ENCODE assay signal across 21 cellular contexts in genomic region chr20:46828471-46828870, GRCh38.
DNase-seq lines count a peak whose midpoint lies in the region; ATAC-seq, FAIRE-seq and TF ChIP-seq lines count a peak whose summit lies in the region.
"Had no signal": no experiment of that assay in that cellular context is flagged by ENCODE, and none has a peak within 500 bp of the region (broad histone marks: within the 10 kb centered on the region; RNA-seq: fewer than 3 reads in every experiment).

No MANE protein-coding gene starts in this region.

- no peak overlapping the region for H3K27ac ChIP-seq in mammary epithelial cell (ENCODE audit: insufficient read depth, low read depth, low read length)
- H3K27ac ChIP-seq in breast epithelium = no peak overlapping the region
- H3K27ac ChIP-seq: esophagus muscularis mucosa, right lobe of liver had no signal

- WGBS in mammary epithelial cell (ENCODE audit: low coverage, missing lambda C conversion rate) = 89% methylated on average over 2 of the region's 2 CpGs

- no peak overlapping the region for H3K4me2 ChIP-seq in mammary epithelial cell (ENCODE audit: insufficient read depth, low read depth, low read length)

- H3K4me3 Mint-ChIP-seq in activated CD4-positive, alpha-beta memory T cell treated with anti-CD3 and anti-CD28 coated beads, Interleukin-2, amount 10 ng/mL, durations not matched to agents 7 days and 5 days = no peak overlapping the region
- H3K4me3 Mint-ChIP-seq: activated CD4-positive, alpha-beta T cell treated with anti-CD3 and anti-CD28 coated beads, Interleukin-2, amount 10 ng/mL, durations not matched to agents 7 days and 5 days; activated naive CD4-positive, alpha-beta T cell treated with anti-CD3 and anti-CD28 coated beads for 36 hours; CD8-positive, alpha-beta memory T cell had no signal

- no TSS peak for BruUV-seq in mammary epithelial cell (replicated peaks; lab: Mats Ljungman, UMichigan)

- H2AFZ ChIP-seq in mammary epithelial cell (ENCODE audit: low read depth, low read length) = no peak overlapping the region

- intact Hi-C loops in mammary epithelial cell (cut with micrococcal nuclease) (no loop called here), breast epithelium (cut with DNase I; ENCODE audit: low total_unique reads) (no loop called here)

- CTCF ChIA-PET in mammary epithelial cell (lab: Charles Lee; ENCODE audit: low non-redundant PET) = no interaction called here
- CTCF ChIA-PET in activated CD4-positive, alpha-beta memory T cell treated with anti-CD3 and anti-CD28 coated beads, Interleukin-2, amount 10 ng/mL, durations not matched to agents 7 days and 5 days (lab: Charles Lee) = no interaction called here

- H3K27me3 ChIP-seq in mammary epithelial cell (ENCODE audit: insufficient read depth, low read length) = peaks cover 2% of the 10 kb centered on the region
- no peaks in the 10 kb centered on the region for H3K27me3 ChIP-seq in breast epithelium
- H3K27me3 ChIP-seq in adipocyte (replicated peaks; ENCODE audit: control insufficient read depth, insufficient read depth, low read length) = no peaks in the 10 kb centered on the region
- H3K27me3 ChIP-seq: right lobe of liver had no signal

- ATAC-seq in GM19035 (IDR thresholded peaks at IDR 0.05; ENCODE audit: unreplicated experiment) = no peak
- ATAC-seq: left colon, mucosa of descending colon, right lobe of liver had no signal

- POLR2A ChIA-PET in activated CD4-positive, alpha-beta memory T cell treated with anti-CD3 and anti-CD28 coated beads, Interleukin-2, amount 10 ng/mL, durations not matched to agents 7 days and 5 days (lab: Charles Lee) = no interaction called here

- peaks cover 23% of the 10 kb centered on the region for H3K27me3 Mint-ChIP-seq in activated CD4-positive, alpha-beta memory T cell treated with anti-CD3 and anti-CD28 coated beads, Interleukin-2, amount 10 ng/mL, durations not matched to agents 7 days and 5 days

- in situ Hi-C loops in mammary epithelial cell (cut with MboI; ENCODE audit: low sequenced_read_pairs in 2 of 2) = no loop called here

- peaks cover 4% of the 10 kb centered on the region for H3K9me3 ChIP-seq in mammary epithelial cell (replicated peaks; ENCODE audit: insufficient read depth, low read length)
- no peaks in the 10 kb centered on the region for H3K9me3 ChIP-seq in breast epithelium
- peaks cover 13% of the 10 kb centered on the region for H3K9me3 ChIP-seq in adipocyte (ENCODE audit: control insufficient read depth, low read length)
- H3K9me3 ChIP-seq: mucosa of descending colon, right lobe of liver had no signal

- H3K4me1 ChIP-seq in mammary epithelial cell (ENCODE audit: insufficient read depth, low read length) = no peaks in the 10 kb centered on the region
- H3K4me1 ChIP-seq in breast epithelium = no peaks in the 10 kb centered on the region
- H3K4me1 ChIP-seq in adipocyte (ENCODE audit: control insufficient read depth, insufficient read depth, low read length) = peaks cover 6% of the 10 kb centered on the region
- H3K4me1 ChIP-seq: esophagus muscularis mucosa had no signal

- TF ChIP-seq CTCF in mammary epithelial cell (conservative IDR thresholded peaks at IDR 0.05 in 1 of 2, IDR thresholded peaks at IDR 0.05 in 1 of 2; ENCODE audit: extremely low read depth in 1 of 2, insufficient read depth in 1 of 2, low read depth in 1 of 2, low read length in 2 of 2) (no peak), breast epithelium (IDR thresholded peaks at IDR 0.05) (no peak), fibroblast of mammary gland (conservative IDR thresholded peaks at IDR 0.05; ENCODE audit: control insufficient read depth, insufficient read depth, low read depth, low read length) (no peak)

- no peaks in the 10 kb centered on the region for H3K79me2 ChIP-seq in mammary epithelial cell (ENCODE audit: insufficient read depth, low read length)

- no peaks in the 10 kb centered on the region for H3K4me1 Mint-ChIP-seq in activated CD4-positive, alpha-beta memory T cell treated with anti-CD3 and anti-CD28 coated beads, Interleukin-2, amount 10 ng/mL, durations not matched to agents 7 days and 5 days
- H3K4me1 Mint-ChIP-seq: activated CD4-positive, alpha-beta T cell treated with anti-CD3 and anti-CD28 coated beads, Interleukin-2, amount 10 ng/mL, durations not matched to agents 7 days and 5 days; brain; CD8-positive, alpha-beta memory T cell had no signal

- no peaks in the 10 kb centered on the region for H3K36me3 Mint-ChIP-seq in activated CD4-positive, alpha-beta memory T cell treated with anti-CD3 and anti-CD28 coated beads, Interleukin-2, amount 10 ng/mL, durations not matched to agents 7 days and 5 days (ENCODE audit: low read depth)
- H3K36me3 Mint-ChIP-seq: brain; CD8-positive, alpha-beta memory T cell had no signal

- no peaks in the 10 kb centered on the region for H3K36me3 ChIP-seq in mammary epithelial cell (ENCODE audit: insufficient read depth, low read length)
- no peaks in the 10 kb centered on the region for H3K36me3 ChIP-seq in breast epithelium
- H3K36me3 ChIP-seq in adipocyte (ENCODE audit: control insufficient read depth, insufficient read depth, low read length, severe bottlenecking) = no peaks in the 10 kb centered on the region
- H3K36me3 ChIP-seq: esophagus muscularis mucosa, right lobe of liver had no signal

- H3K27ac Mint-ChIP-seq in activated CD4-positive, alpha-beta memory T cell treated with anti-CD3 and anti-CD28 coated beads, Interleukin-2, amount 10 ng/mL, durations not matched to agents 7 days and 5 days = no peak overlapping the region
- H3K27ac Mint-ChIP-seq: activated CD4-positive, alpha-beta T cell treated with anti-CD3 and anti-CD28 coated beads, Interleukin-2, amount 10 ng/mL, durations not matched to agents 7 days and 5 days; activated naive CD4-positive, alpha-beta T cell treated with anti-CD3 and anti-CD28 coated beads for 36 hours; brain had no signal

- H3K9ac ChIP-seq in mammary epithelial cell (ENCODE audit: insufficient read depth, low read length) (no peak overlapping the region), adipocyte (ENCODE audit: low read length) (no peak overlapping the region)

- FAIRE-seq in GM19239 (lab: Jason Lieb, UNC) = no peak

- H3K9me3 Mint-ChIP-seq in activated CD4-positive, alpha-beta memory T cell treated with anti-CD3 and anti-CD28 coated beads, Interleukin-2, amount 10 ng/mL, durations not matched to agents 7 days and 5 days = peaks cover 3% of the 10 kb centered on the region
- H3K9me3 Mint-ChIP-seq: activated naive CD4-positive, alpha-beta T cell treated with anti-CD3 and anti-CD28 coated beads for 36 hours had no signal

- no peak for TF ChIP-seq POLR2A in breast epithelium (IDR thresholded peaks at IDR 0.05)

- DNase-seq in mammary epithelial cell (peak; percentile 65), breast epithelium (ENCODE audit: low spot score in 2 of 2) (no peak), adipocyte (ENCODE audit: low read depth) (peak; percentile 77), fibroblast of mammary gland (ENCODE audit: low read depth) (peak; percentile 60), stromal cell of bone marrow (ENCODE audit: low read depth) (peak; percentile 63), GM19239 (ENCODE audit: insufficient read length, low spot score) (no peak)
- no peak for DNase-seq in activated CD4-positive, alpha-beta memory T cell treated with anti-CD3 and anti-CD28 coated beads, Interleukin-2, amount 10 ng/mL, durations not matched to agents 7 days and 5 days
- DNase-seq: 8988T; activated CD4-positive, alpha-beta T cell treated with anti-CD3 and anti-CD28 coated beads, Interleukin-2, amount 10 ng/mL, durations not matched to agents 7 days and 5 days; activated naive CD4-positive, alpha-beta T cell treated with anti-CD3 and anti-CD28 coated beads for 36 hours; CD8-positive, alpha-beta memory T cell; hypothalamus; Karpas-422; left colon; mucosa of descending colon; NCI-H1436 treated with DMSO at 0.1 percent for 48 hours; occipital lobe; right lobe of liver had no signal

- dilution Hi-C loops in mammary epithelial cell (cut with HindIII; ENCODE audit: low sequenced_read_pairs) = no loop called here

- H4K20me1 ChIP-seq in mammary epithelial cell (ENCODE audit: insufficient read depth, low read length) = no peaks in the 10 kb centered on the region

- H3K4me3 ChIP-seq in mammary epithelial cell (replicated peaks in 1 of 3; ENCODE audit: insufficient read depth in 1 of 3, low read depth in 2 of 3, low read length in 3 of 3) = no peak overlapping the region
- no peak overlapping the region for H3K4me3 ChIP-seq in breast epithelium
- H3K4me3 ChIP-seq in adipocyte (ENCODE audit: low read length) = no peak overlapping the region
- no peak overlapping the region for H3K4me3 ChIP-seq in fibroblast of mammary gland (ENCODE audit: control insufficient read depth, low read depth, low read length)
- H3K4me3 ChIP-seq: esophagus muscularis mucosa, mucosa of descending colon, right lobe of liver had no signal

Comparison
In these comparisons a context has a peak if more than half of its experiments do, and no peak if none do; other contexts are left out.
1. DNase-seq: peak in mammary epithelial cell (single experiment), adipocyte (single experiment), fibroblast of mammary gland (single experiment) and stromal cell of bone marrow (single experiment); none in breast epithelium (0 of 2), activated CD4-positive, alpha-beta memory T cell treated with anti-CD3 and anti-CD28 coated beads, Interleukin-2, amount 10 ng/mL, durations not matched to agents 7 days and 5 days (single experiment) and GM19239 (single experiment).